Comparison of ENCODE assay signal across 4 cellular contexts in genomic region chr7:27427416-27427815, GRCh38.
"Had no signal": no experiment of that assay in that cellular context is flagged by ENCODE, and none has a peak within 500 bp of the region (broad histone marks: within the 10 kb centered on the region; RNA-seq: fewer than 3 reads in every experiment).

No MANE protein-coding gene starts in this region.

- DNase-seq: IMR-90 had no signal

- H3K27ac Mint-ChIP-seq: IgD-negative memory B cell had no signal

- H3K4me3 Mint-ChIP-seq: IgD-negative memory B cell had no signal

- H3K4me3 ChIP-seq: K562 had no signal

- H3K27ac ChIP-seq: HL-60 had no signal

- H3K36me3 Mint-ChIP-seq: IgD-negative memory B cell had no signal
